30 cellular contexts compared by ENCODE assay signal in genomic region chr14:80726211-80726610, GRCh38.
"Had no signal": no experiment of that assay in that cellular context is flagged by ENCODE, and none has a peak within 500 bp of the region (broad histone marks: within the 10 kb centered on the region; RNA-seq: fewer than 3 reads in every experiment).

No MANE protein-coding gene starts in this region.

- H3K4me1 ChIP-seq: adrenal gland, ascending aorta, body of pancreas, breast epithelium had no signal

- DNase-seq: activated effector memory CD4-positive, alpha-beta T cell treated with anti-CD3 and anti-CD28 coated beads, Interleukin-2, amount 50 U/mL, for 16 hours; activated effector memory CD4-positive, alpha-beta T cell treated with Interleukin-2 at 50 U/mL for 16 hours; activated gamma-delta T cell; activated gamma-delta T cell treated with Interleukin-2 at 50 U/mL for 16 hours; activated naive CD4-positive, alpha-beta T cell; activated naive CD4-positive, alpha-beta T cell treated with anti-CD3 and anti-CD28 coated beads for 36 hours; activated naive CD4-positive, alpha-beta T cell treated with anti-CD3 and anti-CD28 coated beads, Interleukin-2, amount 10 ng/mL, durations not matched to agents 7 days and 5 days; activated naive CD4-positive, alpha-beta T cell treated with anti-CD3 and anti-CD28 coated beads, Interleukin-2, amount 50 U/mL, for 16 hours; activated naive CD4-positive, alpha-beta T cell treated with Interleukin-2 at 50 U/mL for 16 hours; activated naive CD8-positive, alpha-beta T cell treated with anti-CD3 and anti-CD28 coated beads for 36 hours; activated naive CD8-positive, alpha-beta T cell treated with anti-CD3 and anti-CD28 coated beads, Interleukin-2, amount 10 ng/mL, durations not matched to agents 7 days and 5 days; activated naive CD8-positive, alpha-beta T cell treated with anti-CD3 and anti-CD28 coated beads, Interleukin-2, amount 50 U/mL, for 24 hours; activated T-cell treated with anti-CD3 and anti-CD28 coated beads, Interleukin-2, amount 50 U/mL, for 4 hours; activated T-cell treated with anti-CD3 and anti-CD28 coated beads, Interleukin-2, amount 50 U/mL, for 48 hours; activated T-cell treated with anti-CD3 and anti-CD28 coated beads, Interleukin-2, amount 50 U/mL, for 72 hours; adrenal gland; amniotic stem cell; amygdala; anterior cingulate cortex; aorta; body of pancreas; brain microvascular endothelial cell; caudate nucleus; central memory CD4-positive, alpha-beta T cell; cerebellar nuclear complex had no signal

- H3K4me3 ChIP-seq: adrenal gland, ascending aorta, body of pancreas, breast epithelium, cardiac muscle cell had no signal

- ATAC-seq: activated naive CD4-positive, alpha-beta T cell treated with anti-CD3 and anti-CD28 coated beads, Interleukin-2, amount 50 U/mL, for 72 hours; activated naive CD8-positive, alpha-beta T cell treated with anti-CD3 and anti-CD28 coated beads, Interleukin-2, amount 50 U/mL, for 24 hours; activated T-cell treated with anti-CD3 and anti-CD28 coated beads, Interleukin-2, amount 50 U/mL, for 4 hours; activated T-cell treated with anti-CD3 and anti-CD28 coated beads, Interleukin-2, amount 50 U/mL, for 72 hours; activated T-helper 17 cell treated with anti-CD3 and anti-CD28 coated beads, Interleukin-2, amount 50 U/mL, for 72 hours; body of pancreas had no signal

- H3K27me3 ChIP-seq: adrenal gland, ascending aorta, body of pancreas, brain microvascular endothelial cell, breast epithelium, cardiac muscle cell had no signal

- H3K36me3 ChIP-seq: adrenal gland, ascending aorta, brain microvascular endothelial cell, breast epithelium, cardiac muscle cell had no signal

- H3K9me3 ChIP-seq: adrenal gland, ascending aorta, body of pancreas, breast epithelium had no signal
